In the genomic region with DNA sequence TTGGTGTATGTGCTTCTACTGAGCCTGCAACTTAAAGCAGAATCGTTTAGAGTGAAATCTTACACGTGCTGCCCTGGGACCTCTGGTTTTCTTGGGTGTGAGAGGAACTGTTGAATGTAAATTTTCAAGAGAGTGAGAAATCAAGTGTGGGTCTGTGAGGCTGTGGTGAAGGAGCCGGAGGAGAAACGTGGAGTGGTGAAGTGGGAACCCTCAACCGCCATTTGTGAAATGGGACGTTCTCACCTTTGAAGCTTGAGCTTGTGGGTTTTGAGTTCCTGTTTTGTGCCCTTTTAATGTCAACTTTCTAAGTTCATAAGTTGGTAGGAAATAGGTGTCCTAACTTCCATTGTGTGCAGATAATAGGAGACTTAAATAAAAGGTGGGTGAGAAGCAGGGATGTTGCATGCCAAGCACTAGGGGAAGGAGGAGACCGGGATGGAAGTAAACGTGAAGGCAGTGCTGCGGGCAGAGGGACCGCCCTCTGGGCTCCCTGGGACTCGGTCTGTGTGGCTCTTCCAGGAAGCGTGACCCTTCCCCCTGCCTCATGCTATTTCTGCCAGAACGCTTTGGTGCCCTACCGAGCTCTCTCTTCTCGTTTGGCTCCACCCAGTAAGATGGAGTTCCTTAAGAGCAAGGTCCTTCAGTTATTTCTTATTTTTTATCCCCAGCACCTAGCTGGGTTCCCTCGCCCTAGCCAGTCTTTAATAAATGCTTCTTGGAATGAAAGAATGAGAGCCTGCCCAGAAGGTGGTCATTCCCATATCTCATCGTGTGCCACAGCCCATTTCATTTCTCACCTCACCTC, we compare ENCODE assay signal across 8 cellular contexts. TPM values are rescaled to one million over a fixed set of nuclear protein-coding genes. Genes with fewer than 3 reads are reported as not detected.
DNase-seq lines count a peak whose midpoint lies in the region; ATAC-seq and TF ChIP-seq lines count a peak whose summit lies in the region.

No MANE protein-coding gene starts in this region.

- DNase-seq in CD8-positive, alpha-beta T cell, result peak in 6 of 7 experiments; percentile 37 to 72 (median 62)
- peak; percentile 74 for DNase-seq in activated naive CD4-positive, alpha-beta T cell treated with anti-CD3 and anti-CD28 coated beads for 36 hours
- DNase-seq in stimulated activated effector memory CD8-positive, alpha-beta T cell treated with anti-CD3 and anti-CD28 coated beads, Interleukin-12 subunit alpha, Interleukin-12 subunit beta, amount 100 ng/mL, for 72 hours (ENCODE audit: low spot score in 2 of 2), result peak; percentile 26 to 81
- DNase-seq in A673 (ENCODE audit: low spot score), result no peak
- DNase-seq in erythroblast (lab: John Stamatoyannopoulos, UW), result no peak
- DNase-seq in HK-2 (ENCODE audit: unreplicated experiment), result no peak

- POLR2A ChIA-PET in CD8-positive, alpha-beta T cell (lab: Charles Lee), result interaction anchor here (0.6 to 2.4 kb wide), 10 partner anchors 8 to 199 kb away, joined by 3 to 18 read pairs (median 4); a partner anchor contains a TSS
- POLR2A ChIA-PET in A673 (lab: Charles Lee; ENCODE audit: low non-redundant PET), result no interaction called here

- peaks cover 87% of the 10 kb centered on the region for H3K4me1 ChIP-seq in CD8-positive, alpha-beta T cell (ENCODE audit: insufficient read depth, low read length)
- H3K4me1 ChIP-seq in OCI-LY1 (ENCODE audit: insufficient read depth, low read length, severe bottlenecking) (peaks cover 90% of the 10 kb centered on the region), A673 (ENCODE audit: insufficient read depth, low read length, poor library complexity, severe bottlenecking) (peaks cover 35% of the 10 kb centered on the region)

- peaks cover 98% of the 10 kb centered on the region for H3K79me2 ChIP-seq in OCI-LY1 (ENCODE audit: insufficient read depth, low read length)

- H3K27me3 Mint-ChIP-seq in CD8-positive, alpha-beta T cell (ENCODE audit: low read depth), result no peaks in the 10 kb centered on the region
- no peaks in the 10 kb centered on the region for H3K27me3 Mint-ChIP-seq in activated naive CD4-positive, alpha-beta T cell treated with anti-CD3 and anti-CD28 coated beads for 36 hours (ENCODE audit: low read depth)

- intact Hi-C loops in CD8-positive, alpha-beta T cell (cut with DNase I, micrococcal nuclease), result loop anchor here (1.0 to 10.0 kb wide), 9 partner anchors 9 to 89 kb away; no protein-coding TSS in a partner anchor
- intact Hi-C loops in activated naive CD4-positive, alpha-beta T cell treated with anti-CD3 and anti-CD28 coated beads for 36 hours (cut with micrococcal nuclease), result loop anchor here (1.0 kb wide), 3 partner anchors 34 to 89 kb away; no protein-coding TSS in a partner anchor
- intact Hi-C loops in A673 (cut with micrococcal nuclease; ENCODE audit: unreplicated experiment), result no loop called here

- no peak for TF ChIP-seq CTCF in CD8-positive, alpha-beta T cell (IDR thresholded peaks at IDR 0.05)
- TF ChIP-seq CTCF in OCI-LY1 (IDR thresholded peaks at IDR 0.05; ENCODE audit: low read length), result no peak
- no peak for TF ChIP-seq CTCF in A673 (conservative IDR thresholded peaks at IDR 0.05; ENCODE audit: low read depth, low read length)

- H3K36me3 ChIP-seq in CD8-positive, alpha-beta T cell (ENCODE audit: insufficient read depth, low read length), result no peaks in the 10 kb centered on the region
- peaks cover 65% of the 10 kb centered on the region for H3K36me3 ChIP-seq in OCI-LY1 (ENCODE audit: insufficient read depth, low read length)
- H3K36me3 ChIP-seq in A673 (ENCODE audit: insufficient read depth, low read length, poor library complexity, severe bottlenecking), result no peaks in the 10 kb centered on the region

- no peak for TF ChIP-seq POLR2A in erythroblast (IDR thresholded peaks at IDR 0.05; ENCODE audit: low read length)

- H3K27ac Mint-ChIP-seq in CD8-positive, alpha-beta T cell, result peak overlapping the region; percentile 94
- H3K27ac Mint-ChIP-seq in activated naive CD4-positive, alpha-beta T cell treated with anti-CD3 and anti-CD28 coated beads for 36 hours, result peak overlapping the region; percentile 97
- peak overlapping the region; percentile 94 for H3K27ac Mint-ChIP-seq in stimulated activated effector memory CD8-positive, alpha-beta T cell treated with anti-CD3 and anti-CD28 coated beads, Interleukin-12 subunit alpha, Interleukin-12 subunit beta, amount 100 ng/mL, for 72 hours

- no peaks in the 10 kb centered on the region for H3K9me2 ChIP-seq in OCI-LY1 (ENCODE audit: low read depth, low read length)

- H3K27me3 ChIP-seq in CD8-positive, alpha-beta T cell (ENCODE audit: insufficient read depth, low read length), result no peaks in the 10 kb centered on the region
- no peaks in the 10 kb centered on the region for H3K27me3 ChIP-seq in OCI-LY1 (ENCODE audit: insufficient read depth, low read length)
- H3K27me3 ChIP-seq in A673 (replicated peaks; ENCODE audit: insufficient read depth, low read depth, low read length, poor library complexity), result no peaks in the 10 kb centered on the region

- H3F3A ChIP-seq in OCI-LY1 (ENCODE audit: insufficient read depth, low read length), result no peaks in the 10 kb centered on the region

- H3K36me3 Mint-ChIP-seq in CD8-positive, alpha-beta T cell, result peaks cover 31% of the 10 kb centered on the region
- H3K36me3 Mint-ChIP-seq in activated naive CD4-positive, alpha-beta T cell treated with anti-CD3 and anti-CD28 coated beads for 36 hours (ENCODE audit: low read depth), result peaks cover 21% of the 10 kb centered on the region
- H3K36me3 Mint-ChIP-seq in stimulated activated effector memory CD8-positive, alpha-beta T cell treated with anti-CD3 and anti-CD28 coated beads, Interleukin-12 subunit alpha, Interleukin-12 subunit beta, amount 100 ng/mL, for 72 hours, result peaks cover 19% of the 10 kb centered on the region

- H3K9me3 ChIP-seq in CD8-positive, alpha-beta T cell (ENCODE audit: low read length), result no peaks in the 10 kb centered on the region
- H3K9me3 ChIP-seq in OCI-LY1 (ENCODE audit: low read length) (no peaks in the 10 kb centered on the region), A673 (ENCODE audit: low read depth, low read length, poor library complexity, severe bottlenecking) (no peaks in the 10 kb centered on the region)

- no TSS peak for BruUV-seq in A673 (replicated peaks; lab: Mats Ljungman, UMichigan)

- CTCF ChIA-PET in CD8-positive, alpha-beta T cell (lab: Charles Lee), result interaction anchor here (0.6 to 1.7 kb wide), 9 partner anchors 14 to 177 kb away, joined by 3 to 4 read pairs (median 3); no protein-coding TSS in a partner anchor
- CTCF ChIA-PET in activated naive CD4-positive, alpha-beta T cell treated with anti-CD3 and anti-CD28 coated beads for 36 hours (lab: Charles Lee), result interaction anchor here (0.6 to 1.4 kb wide), 7 partner anchors 13 to 178 kb away, joined by 3 to 4 read pairs (median 3); a partner anchor contains a TSS
- CTCF ChIA-PET in A673 (lab: Charles Lee), result no interaction called here

- no peaks in the 10 kb centered on the region for H3K9me3 Mint-ChIP-seq in CD8-positive, alpha-beta T cell
- peaks cover 6% of the 10 kb centered on the region for H3K9me3 Mint-ChIP-seq in activated naive CD4-positive, alpha-beta T cell treated with anti-CD3 and anti-CD28 coated beads for 36 hours
- H3K9me3 Mint-ChIP-seq in stimulated activated effector memory CD8-positive, alpha-beta T cell treated with anti-CD3 and anti-CD28 coated beads, Interleukin-12 subunit alpha, Interleukin-12 subunit beta, amount 100 ng/mL, for 72 hours, result no peaks in the 10 kb centered on the region

- H3K9ac ChIP-seq in OCI-LY1 (ENCODE audit: low read length), result no peak overlapping the region

- peak; percentile 54 for ATAC-seq in CD8-positive, alpha-beta T cell
- ATAC-seq in GM21619 (IDR thresholded peaks at IDR 0.05; ENCODE audit: unreplicated experiment), result peak; percentile 30
- ATAC-seq in stimulated activated effector memory CD8-positive, alpha-beta T cell treated with anti-CD3 and anti-CD28 coated beads, Interleukin-12 subunit alpha, Interleukin-12 subunit beta, amount 100 ng/mL, for 72 hours, result peak; percentile 89

- no peaks in the 10 kb centered on the region for H4K20me1 ChIP-seq in OCI-LY1 (ENCODE audit: insufficient read depth, low read length)

- peak overlapping the region; percentile 21 for H3K4me3 ChIP-seq in CD8-positive, alpha-beta T cell (ENCODE audit: low read depth, low read length)
- H3K4me3 ChIP-seq in OCI-LY1 (ENCODE audit: low read depth, low read length, poor library complexity, severe bottlenecking) (peak overlapping the region; percentile 4), A673 (ENCODE audit: low read depth, low read length, poor library complexity, severe bottlenecking) (no peak overlapping the region)

- peak overlapping the region; percentile 77 for H3K4me3 Mint-ChIP-seq in CD8-positive, alpha-beta T cell
- H3K4me3 Mint-ChIP-seq in activated naive CD4-positive, alpha-beta T cell treated with anti-CD3 and anti-CD28 coated beads for 36 hours, result peak overlapping the region; percentile 69
- peak overlapping the region; percentile 73 for H3K4me3 Mint-ChIP-seq in stimulated activated effector memory CD8-positive, alpha-beta T cell treated with anti-CD3 and anti-CD28 coated beads, Interleukin-12 subunit alpha, Interleukin-12 subunit beta, amount 100 ng/mL, for 72 hours

- peak overlapping the region; percentile 22 for H3K27ac ChIP-seq in CD8-positive, alpha-beta T cell (ENCODE audit: low read depth, low read length)
- H3K27ac ChIP-seq in OCI-LY1 (ENCODE audit: low read depth, low read length, poor library complexity, severe bottlenecking), result peak overlapping the region; percentile 77
- no peak overlapping the region for H3K27ac ChIP-seq in A673 (ENCODE audit: low read depth, low read length, poor library complexity, severe bottlenecking)

- H2AFZ ChIP-seq in OCI-LY1 (ENCODE audit: low read length), result no peak overlapping the region

- peaks cover 91% of the 10 kb centered on the region for H3K4me1 Mint-ChIP-seq in CD8-positive, alpha-beta T cell (ENCODE audit: low read depth)
- H3K4me1 Mint-ChIP-seq in activated naive CD4-positive, alpha-beta T cell treated with anti-CD3 and anti-CD28 coated beads for 36 hours (ENCODE audit: low read depth), result peaks cover 93% of the 10 kb centered on the region
- H3K4me1 Mint-ChIP-seq in stimulated activated effector memory CD8-positive, alpha-beta T cell treated with anti-CD3 and anti-CD28 coated beads, Interleukin-12 subunit alpha, Interleukin-12 subunit beta, amount 100 ng/mL, for 72 hours, result peaks cover 86% of the 10 kb centered on the region

- H3K4me2 ChIP-seq in OCI-LY1 (ENCODE audit: low read length), result peak overlapping the region; percentile 53; the same call in 1 of the 2 replicates

RNA-seq across cellular contexts. Expression of a gene that starts 56.0 kb away (rescaled TPM):
- total RNA-seq in CD8-positive, alpha-beta T cell, result 10 to 100 TPM; 80.8 to 83.1 TPM
- total RNA-seq in activated naive CD4-positive, alpha-beta T cell treated with anti-CD3 and anti-CD28 coated beads for 36 hours, result 10 to 100 TPM; 37.6 to 41.6 TPM
- 17.0 and 18.4 TPM in 2 replicates for total RNA-seq in A673 (2021)

Comparison
In these comparisons a context has a peak if more than half of its experiments do, and no peak if none do; other contexts are left out.
1. ATAC-seq: peak in every context shown above with its lines; median percentile 89 in stimulated activated effector memory CD8-positive, alpha-beta T cell treated with anti-CD3 and anti-CD28 coated beads, Interleukin-12 subunit alpha, Interleukin-12 subunit beta, amount 100 ng/mL, for 72 hours; 54 in CD8-positive, alpha-beta T cell; 30 in GM21619.
2. DNase-seq: peak in CD8-positive, alpha-beta T cell (6 of 7), activated naive CD4-positive, alpha-beta T cell treated with anti-CD3 and anti-CD28 coated beads for 36 hours (single experiment) and stimulated activated effector memory CD8-positive, alpha-beta T cell treated with anti-CD3 and anti-CD28 coated beads, Interleukin-12 subunit alpha, Interleukin-12 subunit beta, amount 100 ng/mL, for 72 hours (2 of 2); none in A673 (single experiment), erythroblast (0 of 2) and HK-2 (single experiment).
3. Peak in every context shown above with its lines, with median percentiles within 50 percentile points of each other: H3K27ac Mint-ChIP-seq and H3K4me3 Mint-ChIP-seq.